ENCODE assay signal across 10 cellular contexts in genomic region chr12:96218989-96219678, GRCh38. TPM values are rescaled to one million over a fixed set of nuclear protein-coding genes. Genes with fewer than 3 reads are reported as not detected.
DNase-seq lines count a peak whose midpoint lies in the region; TF ChIP-seq lines count a peak whose summit lies in the region.
"Had no signal": no experiment of that assay in that cellular context is flagged by ENCODE, and none has a peak within 500 bp of the region (broad histone marks: within the 10 kb centered on the region; RNA-seq: fewer than 3 reads in every experiment).

No MANE protein-coding gene starts in this region.

- dilution Hi-C loops in mammary epithelial cell (cut with HindIII; ENCODE audit: low sequenced_read_pairs) = loop anchor here (10.0 kb wide), 1 partner anchor 154 kb away; no protein-coding TSS in a partner anchor

- in situ Hi-C loops in mammary epithelial cell (cut with MboI; ENCODE audit: low sequenced_read_pairs in 2 of 2) = loop anchor here in 1 of 2 donors (5.0 to 25.0 kb wide), 2 partner anchors 157 to 293 kb away; no protein-coding TSS in a partner anchor

- H3K27ac ChIP-seq in mammary epithelial cell (ENCODE audit: insufficient read depth, low read depth, low read length) (peak overlapping the region; percentile 100), osteoblast (ENCODE audit: low read depth, low read length) (peak overlapping the region; percentile 99)
- H3K27ac ChIP-seq: dorsolateral prefrontal cortex had no signal

- H3K4me1 ChIP-seq in mammary epithelial cell (ENCODE audit: insufficient read depth, low read length) (peaks cover 61% of the 10 kb centered on the region), osteoblast (ENCODE audit: insufficient read depth, low read length) (peaks cover 28% of the 10 kb centered on the region)

- H3K27me3 ChIP-seq in mammary epithelial cell (ENCODE audit: insufficient read depth, low read length) (no peaks in the 10 kb centered on the region), osteoblast (ENCODE audit: insufficient read depth, low read length) (no peaks in the 10 kb centered on the region)
- H3K27me3 ChIP-seq: dorsolateral prefrontal cortex had no signal

- H3K79me2 ChIP-seq in mammary epithelial cell (ENCODE audit: insufficient read depth, low read length) = peaks cover 81% of the 10 kb centered on the region
- H3K79me2 ChIP-seq in osteoblast (ENCODE audit: insufficient read depth, low read length) = peaks cover 84% of the 10 kb centered on the region

- CTCF ChIA-PET in mammary epithelial cell (lab: Charles Lee; ENCODE audit: low non-redundant PET) = interaction anchor here (0.6 kb wide), 1 partner anchor 298 kb away, joined by 6 read pairs; no protein-coding TSS in a partner anchor

- TF ChIP-seq CTCF in mammary epithelial cell (conservative IDR thresholded peaks at IDR 0.05 in 1 of 2, IDR thresholded peaks at IDR 0.05 in 1 of 2; ENCODE audit: extremely low read depth in 1 of 2, insufficient read depth in 1 of 2, low read depth in 1 of 2, low read length in 2 of 2) (no peak), osteoblast (IDR thresholded peaks at IDR 0.05; ENCODE audit: extremely low read depth, low read depth, low read length) (no peak)

- H2AFZ ChIP-seq in mammary epithelial cell (ENCODE audit: low read depth, low read length) (peak overlapping the region; percentile 44), osteoblast (ENCODE audit: low read length) (peak overlapping the region; percentile 24)

- H3K4me3 ChIP-seq in mammary epithelial cell (replicated peaks in 1 of 3; ENCODE audit: insufficient read depth in 1 of 3, low read depth in 2 of 3, low read length in 3 of 3) (peak overlapping the region; percentile 30 to 41 (median 38)), osteoblast (ENCODE audit: insufficient read depth, low read length) (peak overlapping the region; percentile 20)
- H3K4me3 ChIP-seq: dorsolateral prefrontal cortex had no signal

- intact Hi-C loops in mammary epithelial cell (cut with micrococcal nuclease) = loop anchor here (1.0 to 5.0 kb wide), 2 partner anchors 21 to 283 kb away; no protein-coding TSS in a partner anchor

- H4K20me1 ChIP-seq in mammary epithelial cell (ENCODE audit: insufficient read depth, low read length) (no peaks in the 10 kb centered on the region), osteoblast (ENCODE audit: insufficient read depth, low read length) (peaks cover 3% of the 10 kb centered on the region)

- H3K36me3 ChIP-seq in mammary epithelial cell (ENCODE audit: insufficient read depth, low read length) = peaks cover 10% of the 10 kb centered on the region
- H3K36me3 ChIP-seq in osteoblast (ENCODE audit: insufficient read depth, low read length) = peaks cover 16% of the 10 kb centered on the region

- no peaks in the 10 kb centered on the region for H3K9me3 ChIP-seq in mammary epithelial cell (replicated peaks; ENCODE audit: insufficient read depth, low read length)
- H3K9me3 ChIP-seq in osteoblast (ENCODE audit: low read depth, low read length) = no peaks in the 10 kb centered on the region

- H3K4me2 ChIP-seq in mammary epithelial cell (ENCODE audit: insufficient read depth, low read depth, low read length) = peak overlapping the region; percentile 78
- peak overlapping the region; percentile 76 for H3K4me2 ChIP-seq in osteoblast (ENCODE audit: insufficient read depth, low read length)

- DNase-seq in DMS53 treated with DMSO at 0.1 percent for 48 hours (lab: John Stamatoyannopoulos, UW; ENCODE audit: unreplicated experiment) = peak; percentile 74
- peak; percentile 15 to 79 for DNase-seq in NCI-H524 (lab: John Stamatoyannopoulos, UW)
- DNase-seq in mammary epithelial cell = peak; percentile 88
- DNase-seq in osteoblast (ENCODE audit: insufficient read length, low spot score, missing footprints) = no peak
- DNase-seq in NCI-H226 = no peak
- no peak for DNase-seq in ecto neural progenitor cell (ENCODE audit: low spot score)
- DNase-seq in amniotic stem cell (lab: John Stamatoyannopoulos, UW) = no peak
- DNase-seq: activated gamma-delta T cell; dorsolateral prefrontal cortex; stimulated activated naive CD4-positive, alpha-beta T cell had no signal

- TSS peak; percentile 97 for BruUV-seq in mammary epithelial cell (replicated peaks; lab: Mats Ljungman, UMichigan)

- H3K9ac ChIP-seq in mammary epithelial cell (ENCODE audit: insufficient read depth, low read length) = peak overlapping the region; percentile 99

- WGBS in mammary epithelial cell (ENCODE audit: low coverage, missing lambda C conversion rate) = 2% methylated on average over 11 of the region's 11 CpGs

RNA-seq across cellular contexts. Expression of gene ELK3, which starts 25.0 kb away (rescaled TPM):
- total RNA-seq in mammary epithelial cell (10 to 100 TPM; 12.8 to 95.1 TPM), osteoblast (27.5 and 30.1 TPM in 2 replicates)
- 47.2 TPM for polyA plus RNA-seq in mammary epithelial cell
- polyA minus RNA-seq in mammary epithelial cell = 30.7 TPM

Comparison
In these comparisons a context has a peak if more than half of its experiments do, and no peak if none do; other contexts are left out.
1. DNase-seq: peak in DMS53 treated with DMSO at 0.1 percent for 48 hours (single experiment), NCI-H524 (2 of 2) and mammary epithelial cell (single experiment); none in osteoblast (single experiment), NCI-H226 (single experiment), ecto neural progenitor cell (single experiment) and amniotic stem cell (single experiment).